ENCODE assay signal across 20 cellular contexts in genomic region chr11:8698379-8698851, GRCh38. TPM values are rescaled to one million over a fixed set of nuclear protein-coding genes. Genes with fewer than 3 reads are reported as not detected.
DNase-seq lines count a peak whose midpoint lies in the region; ATAC-seq and TF ChIP-seq lines count a peak whose summit lies in the region.
"Had no signal": no experiment of that assay in that cellular context is flagged by ENCODE, and none has a peak within 500 bp of the region (broad histone marks: within the 10 kb centered on the region; RNA-seq: fewer than 3 reads in every experiment).

No MANE protein-coding gene starts in this region.

- peaks cover 14% of the 10 kb centered on the region for H3K27me3 Mint-ChIP-seq in endothelial cell (ENCODE audit: unreplicated experiment)
- H3K27me3 Mint-ChIP-seq: activated CD8-positive, alpha-beta memory T cell treated with anti-CD3 and anti-CD28 coated beads, Interleukin-2, amount 10 ng/mL, durations not matched to agents 7 days and 5 days; B cell had no signal

- no peak overlapping the region for H3K4ac ChIP-seq in trophoblast cell (ENCODE audit: low read depth, low read length)

- H3K27ac Mint-ChIP-seq in endothelial cell (ENCODE audit: unreplicated experiment): peak overlapping the region; percentile 15
- H3K27ac Mint-ChIP-seq in stimulated activated effector memory CD8-positive, alpha-beta T cell treated with anti-CD3 and anti-CD28 coated beads, Interleukin-12 subunit alpha, Interleukin-12 subunit beta, amount 100 ng/mL, for 72 hours: no peak overlapping the region
- H3K27ac Mint-ChIP-seq: activated CD8-positive, alpha-beta memory T cell treated with anti-CD3 and anti-CD28 coated beads, Interleukin-2, amount 10 ng/mL, durations not matched to agents 7 days and 5 days; B cell; immature natural killer cell had no signal

- H4K8ac ChIP-seq in trophoblast cell (ENCODE audit: low read depth, low read length): no peak overlapping the region

- in situ Hi-C loops in transverse colon (cut with MboI; ENCODE audit: low pct_ligation_motif_present in 1 of 4, low pct_unique_long_range_greater_than_20kb in 1 of 4, low sequenced_read_pairs in 3 of 4): loop anchor here in 3 of 4 donors (25.0 kb wide), 1 partner anchor 264 kb away; the partner anchor contains the start of gene TMEM9B (in 3 of the 3)

- H2AK5ac ChIP-seq in trophoblast cell (ENCODE audit: low read length): no peak overlapping the region

- intact Hi-C loops in transverse colon (cut with DNase I; ENCODE audit: low total_unique reads): no loop called here

- H3K4me3 ChIP-seq in trophoblast cell (ENCODE audit: low read depth, low read length) (no peak overlapping the region), transverse colon (no peak overlapping the region)
- H3K4me3 ChIP-seq: lung had no signal

- TF ChIP-seq EP300 in transverse colon (IDR thresholded peaks at IDR 0.05; ENCODE audit: low read depth): no peak

- H3K79me1 ChIP-seq in trophoblast cell (ENCODE audit: low read length): peaks cover 9% of the 10 kb centered on the region

- no peak overlapping the region for H3K9ac ChIP-seq in trophoblast cell (ENCODE audit: low read length)

- no peak overlapping the region for H3K4me2 ChIP-seq in trophoblast cell (ENCODE audit: low read length)

- no peak for DNase-seq in RWPE1 (ENCODE audit: low spot score)
- no peak for DNase-seq in endothelial cell (ENCODE audit: low spot score)
- DNase-seq in trophoblast cell: no peak
- no peak for DNase-seq in transverse colon
- DNase-seq in stimulated activated effector memory CD8-positive, alpha-beta T cell treated with anti-CD3 and anti-CD28 coated beads, Interleukin-12 subunit alpha, Interleukin-12 subunit beta, amount 100 ng/mL, for 72 hours (ENCODE audit: low spot score in 2 of 2): no peak
- no peak for DNase-seq in retina
- DNase-seq in Kasumi-1 (lab: John Stamatoyannopoulos, UW): no peak
- DNase-seq: activated CD4-positive, alpha-beta T cell treated with anti-CD3 and anti-CD28 coated beads for 1 hour; activated CD8-positive, alpha-beta memory T cell treated with anti-CD3 and anti-CD28 coated beads, Interleukin-2, amount 10 ng/mL, durations not matched to agents 7 days and 5 days; activated gamma-delta T cell treated with Interleukin-2 at 50 U/mL for 16 hours; GDM1; immature natural killer cell; Karpas-422; NCI-H1092 treated with DMSO at 0.1 percent for 48 hours; OCI-M1; stimulated activated CD4-positive, alpha-beta T cell treated with anti-CD3 and anti-CD28 coated beads, Interleukin-1b, Interleukin-23, amount 100 ng/mL, for 48 hours; T-helper 9 cell had no signal

- peaks cover 64% of the 10 kb centered on the region for H3K36me3 Mint-ChIP-seq in endothelial cell (ENCODE audit: low read depth, unreplicated experiment)
- peaks cover 11% of the 10 kb centered on the region for H3K36me3 Mint-ChIP-seq in stimulated activated effector memory CD8-positive, alpha-beta T cell treated with anti-CD3 and anti-CD28 coated beads, Interleukin-12 subunit alpha, Interleukin-12 subunit beta, amount 100 ng/mL, for 72 hours

- H3K4me1 Mint-ChIP-seq in endothelial cell (ENCODE audit: unreplicated experiment): peaks cover 58% of the 10 kb centered on the region
- H3K4me1 Mint-ChIP-seq in stimulated activated effector memory CD8-positive, alpha-beta T cell treated with anti-CD3 and anti-CD28 coated beads, Interleukin-12 subunit alpha, Interleukin-12 subunit beta, amount 100 ng/mL, for 72 hours: peaks cover 11% of the 10 kb centered on the region
- H3K4me1 Mint-ChIP-seq: immature natural killer cell had no signal

- no peak overlapping the region for H2BK12ac ChIP-seq in trophoblast cell (ENCODE audit: low read length)

- H3K9me3 Mint-ChIP-seq in endothelial cell (ENCODE audit: unreplicated experiment): no peaks in the 10 kb centered on the region
- no peaks in the 10 kb centered on the region for H3K9me3 Mint-ChIP-seq in stimulated activated effector memory CD8-positive, alpha-beta T cell treated with anti-CD3 and anti-CD28 coated beads, Interleukin-12 subunit alpha, Interleukin-12 subunit beta, amount 100 ng/mL, for 72 hours
- H3K9me3 Mint-ChIP-seq: immature natural killer cell had no signal

- no peak for TF ChIP-seq POLR2A in transverse colon (IDR thresholded peaks at IDR 0.05)

- H3K36me3 ChIP-seq in trophoblast cell (ENCODE audit: control insufficient read depth in 1 of 2, insufficient read depth in 2 of 2, low read length in 2 of 2) (peaks cover 47 to 60% of the 10 kb centered on the region in 2 experiments), transverse colon (peaks cover 0 to 33% (median 16%) of the 10 kb centered on the region in 4 donors)

- no peak overlapping the region for H3K23ac ChIP-seq in trophoblast cell (ENCODE audit: low read length)

- WGBS in trophoblast cell (ENCODE audit: extremely low coverage, insufficient coverage, insufficient read length): no CpG with 5 or more reads among the region's 5 CpGs
- WGBS in transverse colon (ENCODE audit: low coverage in 1 of 2), 2 donors: 40 to 74% methylated on average over 1 to 5 of the region's 5 CpGs

- peak overlapping the region; percentile 14 for H3K18ac ChIP-seq in trophoblast cell (ENCODE audit: low read length)

- H3K27ac ChIP-seq in RWPE1: peak overlapping the region; percentile 48
- H3K27ac ChIP-seq in trophoblast cell (ENCODE audit: low read depth, low read length): no peak overlapping the region
- H3K27ac ChIP-seq in transverse colon: peak overlapping the region in 3 of 4 donors; percentile 43 to 67 (median 46)
- H3K27ac ChIP-seq: HL-60 had no signal

- TF ChIP-seq CTCF in RWPE1 (conservative IDR thresholded peaks at IDR 0.05; ENCODE audit: low read depth): no peak
- TF ChIP-seq CTCF in endothelial cell (IDR thresholded peaks at IDR 0.05; ENCODE audit: unreplicated experiment): no peak
- no peak for TF ChIP-seq CTCF in transverse colon (IDR thresholded peaks at IDR 0.05)

- H4K12ac ChIP-seq in trophoblast cell (ENCODE audit: low read depth, low read length): no peak overlapping the region

- no peak overlapping the region for H2BK120ac ChIP-seq in trophoblast cell (ENCODE audit: insufficient read depth, low read length, poor library complexity)

- H2BK5ac ChIP-seq in trophoblast cell (ENCODE audit: low read depth, low read length, poor library complexity): peak overlapping the region; percentile 3

- no peak overlapping the region for H3K14ac ChIP-seq in trophoblast cell (ENCODE audit: low read length)

- ATAC-seq in stimulated activated effector memory CD8-positive, alpha-beta T cell treated with anti-CD3 and anti-CD28 coated beads, Interleukin-12 subunit alpha, Interleukin-12 subunit beta, amount 100 ng/mL, for 72 hours: no peak
- ATAC-seq: activated CD8-positive, alpha-beta memory T cell treated with anti-CD3 and anti-CD28 coated beads, Interleukin-2, amount 10 ng/mL, durations not matched to agents 7 days and 5 days had no signal

- H3K4me1 ChIP-seq in trophoblast cell (ENCODE audit: control insufficient read depth in 1 of 2, insufficient read depth in 2 of 2, low read length in 2 of 2) (peaks cover 18 to 22% of the 10 kb centered on the region in 2 experiments), transverse colon (peaks cover 0 to 11% (median 7%) of the 10 kb centered on the region in 4 donors)

- H3K27me3 ChIP-seq in trophoblast cell (ENCODE audit: insufficient read depth, low read length) (no peaks in the 10 kb centered on the region), transverse colon (no peaks in the 10 kb centered on the region)

- no peak overlapping the region for H2AFZ ChIP-seq in trophoblast cell (ENCODE audit: insufficient read depth, low read length, poor library complexity)

- H3K9me3 ChIP-seq in trophoblast cell (ENCODE audit: insufficient read depth, low read depth, low read length) (no peaks in the 10 kb centered on the region), transverse colon (no peaks in the 10 kb centered on the region)

- no peaks in the 10 kb centered on the region for H3K79me2 ChIP-seq in trophoblast cell (ENCODE audit: control insufficient read depth, insufficient read depth, low read length, poor library complexity)

- H3K4me3 Mint-ChIP-seq in endothelial cell (ENCODE audit: unreplicated experiment): peak overlapping the region; percentile 12
- no peak overlapping the region for H3K4me3 Mint-ChIP-seq in stimulated activated effector memory CD8-positive, alpha-beta T cell treated with anti-CD3 and anti-CD28 coated beads, Interleukin-12 subunit alpha, Interleukin-12 subunit beta, amount 100 ng/mL, for 72 hours
- H3K4me3 Mint-ChIP-seq: activated CD8-positive, alpha-beta memory T cell treated with anti-CD3 and anti-CD28 coated beads, Interleukin-2, amount 10 ng/mL, durations not matched to agents 7 days and 5 days; B cell; immature natural killer cell had no signal

- H4K91ac ChIP-seq in trophoblast cell (ENCODE audit: low read depth, low read length): no peak overlapping the region

- CTCF ChIA-PET in RWPE1 (lab: Yijun Ruan, JAX): no interaction called here

- POLR2A ChIA-PET in RWPE1 (lab: Yijun Ruan, JAX; ENCODE audit: low non-redundant PET): no interaction called here

RNA-seq across cellular contexts. Expression of gene RPL27A, which starts 15.8 kb away (rescaled TPM):
- 1,456 TPM for total RNA-seq in endothelial cell (ENCODE audit: unreplicated experiment)
- polyA plus RNA-seq in trophoblast cell (2013): 1,657 and 1,703 TPM in 2 replicates
- 100 to 1,000 TPM; 462 to 843 (median 770) TPM for total RNA-seq in transverse colon

RNA-seq across cellular contexts. Expression of gene TRIM66, which starts 15.9 kb away (rescaled TPM):
- total RNA-seq in endothelial cell (ENCODE audit: unreplicated experiment): 11.4 TPM
- 1.4 and 1.7 TPM in 2 replicates for polyA plus RNA-seq in trophoblast cell (2013)
- 10 to 100 TPM; 11.7 to 19.7 (median 14.3) TPM for total RNA-seq in transverse colon
